Comparison of ENCODE assay signal across 8 cellular contexts in the genomic region with DNA sequence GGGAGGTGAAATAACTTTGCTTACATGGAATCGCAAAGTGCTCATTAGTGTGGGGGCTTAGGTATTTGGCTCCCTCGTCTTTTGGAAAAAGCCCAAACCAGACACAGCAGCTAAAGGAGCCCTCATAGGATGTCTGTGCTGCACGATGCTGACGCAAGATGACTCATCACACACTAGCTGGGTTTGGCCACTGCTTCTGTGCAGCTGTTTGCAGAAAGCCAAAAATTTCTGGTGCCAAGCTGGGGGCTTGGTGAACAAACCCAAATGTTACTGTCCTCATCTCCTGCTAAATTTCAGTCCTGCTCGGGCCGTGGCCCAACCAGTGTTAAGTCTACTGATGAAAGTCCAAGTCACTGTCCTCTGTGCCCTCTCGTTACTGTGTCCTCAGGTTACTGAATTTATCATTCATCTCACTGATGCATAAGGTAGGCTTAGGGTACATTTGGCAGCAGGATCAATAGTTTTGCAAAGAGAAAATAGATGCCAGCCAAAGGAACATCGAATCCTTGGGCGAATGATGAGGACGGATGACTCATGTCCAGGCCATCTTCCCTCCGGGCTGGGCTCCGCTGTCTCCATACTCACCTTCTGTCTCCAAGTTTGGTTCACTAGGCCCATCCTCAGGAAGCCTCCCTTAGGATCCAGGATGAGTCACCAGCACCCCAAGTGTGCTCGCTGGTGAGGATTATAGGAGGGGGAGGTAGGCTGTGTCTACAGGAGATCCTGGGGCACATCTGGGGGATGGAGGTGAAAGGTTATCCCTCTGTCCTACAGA.
DNase-seq lines count a peak whose midpoint lies in the region; ATAC-seq, FAIRE-seq and TF ChIP-seq lines count a peak whose summit lies in the region.

No MANE protein-coding gene starts in this region.

- H3K36me3 ChIP-seq in bronchial epithelial cell (ENCODE audit: control insufficient read depth, insufficient read depth, low read length): no peaks in the 10 kb centered on the region

- H3K27me3 ChIP-seq in bronchial epithelial cell (ENCODE audit: control insufficient read depth, insufficient read depth, low read length): no peaks in the 10 kb centered on the region

- FAIRE-seq in bronchial epithelial cell (lab: Jason Lieb, UNC): no peak

- DNase-seq in DMS 273 treated with DMSO at 0.1 percent for 48 hours (lab: John Stamatoyannopoulos, UW): peak; percentile 53
- DNase-seq in NCI-H226: peak; percentile 99
- DNase-seq in bronchial epithelial cell (ENCODE audit: low read depth): peak; percentile 84
- DNase-seq in medulla oblongata (ENCODE audit: extremely low spot score): peak; percentile 63
- DNase-seq in NCI-H1092 treated with DMSO at 0.1 percent for 48 hours (lab: John Stamatoyannopoulos, UW): no peak
- no peak for DNase-seq in NCI-H2171 (lab: John Stamatoyannopoulos, UW)

- ATAC-seq in HG03571 (IDR thresholded peaks at IDR 0.05; ENCODE audit: unreplicated experiment) (no peak), GM18511 (IDR thresholded peaks at IDR 0.05; ENCODE audit: unreplicated experiment) (no peak)

- no peak for TF ChIP-seq CTCF in bronchial epithelial cell (IDR thresholded peaks at IDR 0.05; ENCODE audit: insufficient read depth, low read length, severe bottlenecking)

- no peak overlapping the region for H3K4me3 ChIP-seq in bronchial epithelial cell (ENCODE audit: low read depth, low read length)

Comparison
In these comparisons a context has a peak if more than half of its experiments do, and no peak if none do; other contexts are left out.
1. DNase-seq: peak in DMS 273 treated with DMSO at 0.1 percent for 48 hours (single experiment), NCI-H226 (single experiment), bronchial epithelial cell (single experiment) and medulla oblongata (single experiment); none in NCI-H1092 treated with DMSO at 0.1 percent for 48 hours (single experiment) and NCI-H2171 (single experiment).